ENCODE assay signal across 8 cellular contexts in genomic region chr1:36397378-36398230, GRCh38. TPM values are rescaled to one million over a fixed set of nuclear protein-coding genes. Genes with fewer than 3 reads are reported as not detected.
DNase-seq lines count a peak whose midpoint lies in the region; ATAC-seq and TF ChIP-seq lines count a peak whose summit lies in the region.

Gene LSM10 (minus strand): TSS chr1:36397908. CDS start chr1:36394129, 3,779 bp downstream.

- DNase-seq in CD1c-positive myeloid dendritic cell (ENCODE audit: extremely low spot score) (peak; percentile 96), HK-2 (ENCODE audit: unreplicated experiment) (peak; percentile 92), NCI-H82 treated with DMSO at 0.1 percent for 48 hours (lab: John Stamatoyannopoulos, UW; ENCODE audit: unreplicated experiment) (peak; percentile 76), dermis microvascular lymphatic vessel endothelial cell (ENCODE audit: low read depth in 2 of 2) (peak; percentile 89 to 94)
- peak; percentile 91 to 94 for DNase-seq in activated CD4-positive, alpha-beta T cell treated with anti-CD3 and anti-CD28 coated beads, Interleukin-2, amount 50 U/mL, for 48 hours
- DNase-seq in stimulated activated CD4-positive, alpha-beta T cell treated with anti-CD3 and anti-CD28 coated beads, Interleukin-4, amount 100 ng/mL, for 24 hours = peak; percentile 90

- H3K9me3 ChIP-seq in liver (ENCODE audit: control insufficient read depth in 4 of 4, low read length in 3 of 4) = no peaks in the 10 kb centered on the region

- H3K27ac ChIP-seq in liver (ENCODE audit: low read depth in 1 of 2, low read length in 2 of 2) = peak within 1 kb of the TSS; percentile 87 to 91

- H3K36me3 ChIP-seq in liver (ENCODE audit: control insufficient read depth in 4 of 4, insufficient read depth in 3 of 4, low read depth in 1 of 4, low read length in 3 of 4) = peaks cover 0 to 9% (median 8%) of the 10 kb centered on the region in 4 donors

- peak within 1 kb of the TSS; percentile 92 to 93 for H3K9ac ChIP-seq in liver (ENCODE audit: low read depth in 1 of 2, low read length in 2 of 2)

- peak within 1 kb of the TSS; percentile 79 to 90 (median 89) for H3K4me3 ChIP-seq in liver (ENCODE audit: low read depth in 1 of 3, low read length in 3 of 3)

- peak; percentile 11 to 33 for TF ChIP-seq RAD21 in liver (IDR thresholded peaks at IDR 0.05)

- peaks cover 0 to 14% (median 8%) of the 10 kb centered on the region in 4 donors for H3K4me1 ChIP-seq in liver (ENCODE audit: control insufficient read depth in 4 of 4, insufficient read depth in 4 of 4, low read length in 3 of 4)

- no peaks in the 10 kb centered on the region for H3K27me3 ChIP-seq in liver (ENCODE audit: control insufficient read depth in 4 of 4, insufficient read depth in 4 of 4, low read length in 3 of 4)

- no peak for TF ChIP-seq CTCF in liver (IDR thresholded peaks at IDR 0.05; ENCODE audit: low read depth, low read length, missing input control)

- ATAC-seq in GM19452 (IDR thresholded peaks at IDR 0.05; ENCODE audit: unreplicated experiment) = peak; percentile 74

- under 1% methylated on average over 60 of the region's 60 CpGs for WGBS in liver

TF ChIP-seq in liver, 16 proteins besides CTCF, POLR2A, EP300 and RAD21:
- TF ChIP-seq TAF1 (conservative IDR thresholded peaks at IDR 0.05) = peak; percentile 64
- peak; percentile 76 for TF ChIP-seq MAX (IDR thresholded peaks at IDR 0.05)
- TF ChIP-seq FOXA1 (IDR thresholded peaks at IDR 0.05) = no peak
- peak; percentile 94 for TF ChIP-seq YY1 (IDR thresholded peaks at IDR 0.05)
- TF ChIP-seq RXRA (IDR thresholded peaks at IDR 0.05) = peak in 1 of 2 donors; percentile 25
- peak in 1 of 2 donors; percentile 34 for TF ChIP-seq JUND (IDR thresholded peaks at IDR 0.05)
- no peak for TF ChIP-seq NR2F2 (IDR thresholded peaks at IDR 0.05)
- peak in 1 of 2 donors; percentile 8 for TF ChIP-seq EGR1 (IDR thresholded peaks at IDR 0.05; ENCODE audit: low read depth in 2 of 2)
- TF ChIP-seq FOXA2 (IDR thresholded peaks at IDR 0.05) = no peak
- peak; percentile 78 for TF ChIP-seq REST (IDR thresholded peaks at IDR 0.05)
- TF ChIP-seq ZBTB33 (IDR thresholded peaks at IDR 0.05) = peak; percentile 50
- no peak for TF ChIP-seq HNF4G (IDR thresholded peaks at IDR 0.05)
- peak in 1 of 2 donors; percentile 74 for TF ChIP-seq GABPA (IDR thresholded peaks at IDR 0.05 in 1 of 2, conservative IDR thresholded peaks at IDR 0.05 in 1 of 2)

RNA-seq across cellular contexts. Expression of gene LSM10, which starts in this region (rescaled TPM):
- 7.1 and 8.5 TPM in 2 replicates for total RNA-seq in dermis microvascular lymphatic vessel endothelial cell
- total RNA-seq in liver = 1 to 10 TPM; 6.2 to 8.0 TPM
- polyA plus RNA-seq in liver = 10 to 100 TPM; 40.2 to 45.2 TPM

Comparison
In these comparisons a context has a peak if more than half of its experiments do, and no peak if none do; other contexts are left out.
1. Peak in every context shown above with its lines: DNase-seq, ATAC-seq, H3K4me3 ChIP-seq and H3K27ac ChIP-seq.